8 cellular contexts compared by ENCODE assay signal in genomic region chr5:52743970-52744369, GRCh38.
DNase-seq lines count a peak whose midpoint lies in the region; ATAC-seq and TF ChIP-seq lines count a peak whose summit lies in the region.

No MANE protein-coding gene starts in this region.

- DNase-seq in amniotic epithelial cell (ENCODE audit: low read depth) (peak; percentile 68), epidermal melanocyte (ENCODE audit: insufficient read length, low spot score) (no peak), NOMO-1 treated with DMSO at 0.1 percent for 48 hours (lab: John Stamatoyannopoulos, UW; ENCODE audit: unreplicated experiment) (no peak), HEK293T (ENCODE audit: extremely low spot score) (no peak)
- DNase-seq in stimulated activated CD4-positive, alpha-beta T cell treated with anti-CD3 and anti-CD28 coated beads, Interleukin-2, amount 100 ng/mL, for 4 hours (ENCODE audit: low read depth), result peak; percentile 24

- CTCF ChIA-PET in HEK293T (lab: Yijun Ruan, JAX), result no interaction called here

- peak; percentile 84 for ATAC-seq in GM19395 (IDR thresholded peaks at IDR 0.05; ENCODE audit: unreplicated experiment)
- ATAC-seq in HG03520 (IDR thresholded peaks at IDR 0.05; ENCODE audit: unreplicated experiment), result peak; percentile 58
- no peak for ATAC-seq in GM21367 (IDR thresholded peaks at IDR 0.05; ENCODE audit: unreplicated experiment)

- POLR2A ChIA-PET in HEK293T (lab: Yijun Ruan, JAX), result no interaction called here

TF ChIP-seq in HEK293T, 16 proteins besides CTCF, POLR2A, EP300 and RAD21:
- TF ChIP-seq FOXK2 (IDR thresholded peaks at IDR 0.05), result no peak
TF ChIP-seq in HEK293T: peak in this region for 0.

Comparison
In these comparisons a context has a peak if more than half of its experiments do, and no peak if none do; other contexts are left out.
1. DNase-seq: peak in amniotic epithelial cell (single experiment) and stimulated activated CD4-positive, alpha-beta T cell treated with anti-CD3 and anti-CD28 coated beads, Interleukin-2, amount 100 ng/mL, for 4 hours (single experiment); none in epidermal melanocyte (single experiment), NOMO-1 treated with DMSO at 0.1 percent for 48 hours (single experiment) and HEK293T (single experiment).